1 cellular context compared by ENCODE assay signal in the genomic region with DNA sequence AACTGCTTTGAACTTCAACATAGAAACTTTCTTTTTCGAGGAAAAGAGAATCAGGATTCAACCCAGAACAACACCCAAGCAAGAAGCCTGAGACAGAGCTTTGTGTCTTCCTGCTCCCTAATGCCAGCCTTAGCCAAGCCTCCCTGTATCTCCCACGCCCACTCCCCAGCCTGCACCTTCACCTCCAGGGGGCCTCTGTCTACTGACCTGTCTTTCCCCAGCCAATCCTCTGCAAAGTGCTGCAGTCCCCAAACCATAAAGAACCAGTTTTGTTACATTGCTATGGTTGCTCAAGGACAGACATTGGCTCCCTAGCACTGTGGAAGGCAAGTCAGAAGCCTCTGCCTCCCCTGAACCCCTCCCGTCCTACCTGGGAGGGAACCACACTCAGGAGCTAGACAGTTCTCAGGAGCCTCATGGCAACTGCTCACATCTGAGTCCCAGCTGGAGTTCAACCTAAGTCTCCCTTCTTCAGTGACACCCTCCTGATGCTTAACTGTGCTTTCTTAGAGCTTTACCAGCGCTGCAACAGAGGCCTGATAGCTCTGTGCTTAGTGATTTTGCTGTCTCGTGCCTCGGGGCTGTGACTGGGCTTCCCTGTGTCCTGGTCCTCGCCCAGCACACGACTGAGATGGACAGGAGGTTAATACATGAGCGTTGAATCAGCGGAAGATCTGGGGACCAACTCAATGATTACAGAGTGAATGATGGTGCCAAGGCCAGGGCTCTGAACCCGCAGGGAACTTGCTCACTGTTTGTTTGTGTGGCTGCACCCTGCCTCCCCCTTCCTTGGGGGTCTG.
TF ChIP-seq lines count a peak whose summit lies in the region.

No MANE protein-coding gene starts in this region.

TF ChIP-seq in GM23338, 12 proteins besides CTCF, POLR2A, EP300 and RAD21 (continued from another document):
- TF ChIP-seq ETS1 (IDR thresholded peaks at IDR 0.05) (no peak), STAT1 (IDR thresholded peaks at IDR 0.05; ENCODE audit: unreplicated experiment) (no peak), EZH2 (IDR thresholded peaks at IDR 0.05; ENCODE audit: low read depth, unreplicated experiment) (no peak)
